In the genomic region with DNA sequence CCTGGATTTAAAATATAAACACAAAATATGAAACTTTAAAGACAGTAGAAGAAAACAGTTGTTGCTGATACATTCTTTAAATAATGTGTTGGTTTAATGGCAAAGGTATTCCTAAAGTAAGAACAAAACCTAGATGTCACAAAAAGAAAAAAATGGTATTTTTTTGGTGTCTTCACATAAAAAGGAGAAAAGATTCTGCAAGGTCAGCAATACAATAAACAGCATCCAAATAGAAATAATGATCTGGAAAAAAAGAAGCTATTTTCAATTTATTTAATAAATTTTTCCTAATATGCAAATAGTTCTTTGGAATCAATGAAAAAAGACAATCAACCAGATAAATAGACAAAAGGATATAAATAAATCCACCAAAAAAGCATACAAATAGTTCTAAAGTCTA, we compare ENCODE assay signal across 36 cellular contexts. TPM values are rescaled to one million over a fixed set of nuclear protein-coding genes. Genes with fewer than 3 reads are reported as not detected.
"Had no signal": no experiment of that assay in that cellular context is flagged by ENCODE, and none has a peak within 500 bp of the region (broad histone marks: within the 10 kb centered on the region; RNA-seq: fewer than 3 reads in every experiment).

No MANE protein-coding gene starts in this region.

- H3K9me3 ChIP-seq: esophagus muscularis mucosa, gastroesophageal sphincter, heart right ventricle had no signal

- H3K4me3 ChIP-seq: coronary artery, dorsolateral prefrontal cortex, esophagus muscularis mucosa, gastroesophageal sphincter, heart right ventricle had no signal

- H3K9me3 Mint-ChIP-seq: activated B cell treated with CpG ODN at 0.5 μM for 24 hours; activated CD8-positive, alpha-beta T cell treated with anti-CD3 and anti-CD28 coated beads for 36 hours; activated T-cell treated with anti-CD3 and anti-CD28 coated beads, Interleukin-2, amount 50 U/mL, for 4 hours; activated T-helper 17 cell treated with anti-CD3 and anti-CD28 coated beads, Interleukin-2, amount 50 U/mL, for 72 hours; central memory CD8-positive, alpha-beta T cell; dendritic cell treated with granulocyte-macrophage colony-stimulating factor and Interleukin-4, amounts not matched to agents 40 ng/mL and 50 ng/mL, for 4 days; T-helper 2 cell treated with Interferon-gamma antibody and Interleukin-4, amounts not matched to agents 5 μg/mL and 100 μg/mL, for 36 hours had no signal

- FAIRE-seq: astrocyte, bronchial epithelial cell had no signal

- H3K27ac Mint-ChIP-seq: activated B cell treated with CpG ODN at 0.5 μM for 24 hours; activated CD8-positive, alpha-beta T cell treated with anti-CD3 and anti-CD28 coated beads for 36 hours; activated naive CD8-positive, alpha-beta T cell; activated T-helper 17 cell treated with anti-CD3 and anti-CD28 coated beads, Interleukin-2, amount 50 U/mL, for 72 hours; dendritic cell treated with granulocyte-macrophage colony-stimulating factor and Interleukin-4, amounts not matched to agents 40 ng/mL and 50 ng/mL, for 4 days; endodermal cell; T-helper 17 cell; T-helper 2 cell treated with Interferon-gamma antibody and Interleukin-4, amounts not matched to agents 5 μg/mL and 100 μg/mL, for 36 hours had no signal

- H3K27me3 ChIP-seq: brain microvascular endothelial cell, dorsolateral prefrontal cortex, esophagus muscularis mucosa, foreskin keratinocyte, gastroesophageal sphincter, heart right ventricle had no signal

- H3K36me3 Mint-ChIP-seq: activated naive CD8-positive, alpha-beta T cell had no signal

- DNase-seq: activated B cell treated with CpG ODN at 0.5 μM for 24 hours; activated CD4-positive, alpha-beta T cell treated with anti-CD3 and anti-CD28 coated beads for 48 hours; activated CD4-positive, alpha-beta T cell treated with anti-CD3 and anti-CD28 coated beads, Interleukin-2, amount 50 U/mL, for 1 hour; activated CD4-positive, alpha-beta T cell treated with anti-CD3 and anti-CD28 coated beads, Interleukin-2, amount 50 U/mL, for 48 hours; activated CD8-positive, alpha-beta memory T cell treated with anti-CD3 and anti-CD28 coated beads for 24 hours; activated CD8-positive, alpha-beta T cell treated with anti-CD3 and anti-CD28 coated beads for 36 hours; activated effector memory CD4-positive, alpha-beta T cell treated with Interleukin-2 at 50 U/mL for 16 hours; activated gamma-delta T cell treated with Interleukin-2 at 50 U/mL for 16 hours; activated naive CD4-positive, alpha-beta T cell treated with anti-CD3 and anti-CD28 coated beads, Interleukin-2, amount 50 U/mL, for 16 hours; activated naive CD4-positive, alpha-beta T cell treated with Interleukin-2 at 50 U/mL for 16 hours; activated T-cell treated with anti-CD3 and anti-CD28 coated beads, Interleukin-2, amount 50 U/mL, for 4 hours; amniotic stem cell; anterior cingulate cortex; brain microvascular endothelial cell; dorsolateral prefrontal cortex; effector memory CD4-positive, alpha-beta T cell; endodermal cell; erythroblast; foreskin keratinocyte; heart right ventricle; T-helper 17 cell; T1000; WERI-Rb-1 had no signal

- H3K4me3 Mint-ChIP-seq: activated B cell treated with CpG ODN at 0.5 μM for 24 hours; activated CD8-positive, alpha-beta T cell treated with anti-CD3 and anti-CD28 coated beads for 36 hours; activated naive CD8-positive, alpha-beta T cell; activated T-cell treated with anti-CD3 and anti-CD28 coated beads, Interleukin-2, amount 50 U/mL, for 4 hours; activated T-helper 17 cell treated with anti-CD3 and anti-CD28 coated beads, Interleukin-2, amount 50 U/mL, for 72 hours; central memory CD8-positive, alpha-beta T cell; dendritic cell treated with granulocyte-macrophage colony-stimulating factor and Interleukin-4, amounts not matched to agents 40 ng/mL and 50 ng/mL, for 4 days; endodermal cell; T-helper 17 cell; T-helper 2 cell treated with Interferon-gamma antibody and Interleukin-4, amounts not matched to agents 5 μg/mL and 100 μg/mL, for 36 hours had no signal

- H3K36me3 ChIP-seq: brain microvascular endothelial cell, esophagus muscularis mucosa, gastroesophageal sphincter, heart right ventricle, WERI-Rb-1 had no signal

- ATAC-seq: activated CD4-positive, CD25-positive, alpha-beta regulatory T cell treated with anti-CD3 and anti-CD28 coated beads, Interleukin-2, amount 50 U/mL, for 24 hours; activated CD8-positive, alpha-beta T cell treated with anti-CD3 and anti-CD28 coated beads for 36 hours; activated T-cell treated with anti-CD3 and anti-CD28 coated beads, Interleukin-2, amount 50 U/mL, for 4 hours; activated T-helper 17 cell treated with anti-CD3 and anti-CD28 coated beads, Interleukin-2, amount 50 U/mL, for 72 hours; foreskin keratinocyte; T-helper 17 cell had no signal

- H3K27ac ChIP-seq: brain microvascular endothelial cell, coronary artery, esophagus muscularis mucosa, foreskin keratinocyte, gastroesophageal sphincter, WERI-Rb-1 had no signal

- H3K4me1 Mint-ChIP-seq: activated B cell treated with CpG ODN at 0.5 μM for 24 hours; activated T-helper 17 cell treated with anti-CD3 and anti-CD28 coated beads, Interleukin-2, amount 50 U/mL, for 72 hours; central memory CD8-positive, alpha-beta T cell had no signal

RNA-seq across cellular contexts. Expression of a gene that starts 6.5 kb away (rescaled TPM):
- total RNA-seq: activated B cell treated with CpG ODN at 0.5 μM for 24 hours; activated CD8-positive, alpha-beta T cell treated with anti-CD3 and anti-CD28 coated beads for 36 hours; activated T-helper 17 cell treated with anti-CD3 and anti-CD28 coated beads, Interleukin-2, amount 50 U/mL, for 72 hours; cardiac septum; dorsolateral prefrontal cortex; endodermal cell; glomerular endothelial cell; heart right ventricle; T-helper 17 cell had no signal
- polyA plus RNA-seq: heart right ventricle had no signal
